13 cellular contexts compared by ENCODE assay signal in genomic region chr20:62489186-62489939, GRCh38. TPM values are rescaled to one million over a fixed set of nuclear protein-coding genes. Genes with fewer than 3 reads are reported as not detected.
DNase-seq lines count a peak whose midpoint lies in the region; ATAC-seq and TF ChIP-seq lines count a peak whose summit lies in the region.
"Had no signal": no experiment of that assay in that cellular context is flagged by ENCODE, and none has a peak within 500 bp of the region (broad histone marks: within the 10 kb centered on the region; RNA-seq: fewer than 3 reads in every experiment).

No MANE protein-coding gene starts in this region.

- intact Hi-C loops in PC-9 (cut with micrococcal nuclease; ENCODE audit: unreplicated experiment) (no loop called here), stomach (cut with DNase I; ENCODE audit: low total_unique reads) (no loop called here)

- WGBS in stomach, 5 donors: 37 to 68% (median 44%) methylated on average over 14 to 18 of the region's 18 CpGs

- no peak for TF ChIP-seq CTCF in PC-9 (conservative IDR thresholded peaks at IDR 0.05)
- TF ChIP-seq CTCF in stomach (IDR thresholded peaks at IDR 0.05): no peak

- H3F3A ChIP-seq in PC-9 (ENCODE audit: insufficient read depth, low read depth): peaks cover 3% of the 10 kb centered on the region; the same call in 1 of the 2 replicates

- BruUV-seq in PC-9 (replicated peaks; lab: Mats Ljungman, UMichigan): no TSS peak

- POLR2A ChIA-PET in PC-9 (lab: Charles Lee; ENCODE audit: unreplicated experiment): interaction anchor here (0.6 kb wide), 1 partner anchor 37 kb away, joined by 5 read pairs; no protein-coding TSS in a partner anchor

- H3K36me3 ChIP-seq in PC-9 (ENCODE audit: low read depth) (no peaks in the 10 kb centered on the region), stomach (no peaks in the 10 kb centered on the region)

- H3K27me3 ChIP-seq in PC-9 (ENCODE audit: insufficient read depth, low read depth): peaks cover 33% of the 10 kb centered on the region
- peaks cover 0 to 58% (median 16%) of the 10 kb centered on the region in 3 donors for H3K27me3 ChIP-seq in stomach
- H3K27me3 ChIP-seq: testis had no signal

- H3K27ac ChIP-seq in PC-9 (no peak overlapping the region), stomach (peak overlapping the region; percentile 22 to 60 (median 56))
- H3K27ac ChIP-seq: 22Rv1, testis had no signal

- H3K9me3 ChIP-seq in PC-9 (ENCODE audit: insufficient read depth, low read depth): no peaks in the 10 kb centered on the region
- no peaks in the 10 kb centered on the region for H3K9me3 ChIP-seq in stomach
- H3K9me3 ChIP-seq: testis had no signal

- peak overlapping the region; percentile 45 for H3K4me2 ChIP-seq in PC-9

- TF ChIP-seq EP300 in stomach (IDR thresholded peaks at IDR 0.05): no peak

- TF ChIP-seq POLR2A in erythroblast (IDR thresholded peaks at IDR 0.05; ENCODE audit: low read length) (peak; percentile 71), stomach (IDR thresholded peaks at IDR 0.05) (no peak)

- no peak for ATAC-seq in HG02623 (IDR thresholded peaks at IDR 0.05; ENCODE audit: unreplicated experiment)

- CTCF ChIA-PET in PC-9 (lab: Charles Lee): no interaction called here

- no peak overlapping the region for H2AFZ ChIP-seq in PC-9

- no peaks in the 10 kb centered on the region for H3K79me2 ChIP-seq in PC-9 (ENCODE audit: low read depth)

- 0 out of 2 replicates have a peak, but pooled peaks cover 3% of the 10 kb centered on the region for H4K20me1 ChIP-seq in PC-9 (ENCODE audit: insufficient read depth)

- H3K4me3 ChIP-seq in PC-9 (no peak overlapping the region), stomach (no peak overlapping the region)
- H3K4me3 ChIP-seq: testis had no signal

- no peaks in the 10 kb centered on the region for H3K9me2 ChIP-seq in PC-9 (ENCODE audit: insufficient read depth)

- DNase-seq in DMS79 treated with DMSO at 0.1 percent for 48 hours (lab: John Stamatoyannopoulos, UW) (peak; percentile 17), DMS79 (lab: John Stamatoyannopoulos, UW) (no peak), PC-9 (peak; percentile 52 to 68), erythroblast (lab: John Stamatoyannopoulos, UW) (peak; percentile 57 to 80), stomach (no peak), GM19238 (ENCODE audit: insufficient read length, low spot score) (no peak), NCI-H1417 treated with DMSO at 0.1 percent for 48 hours (lab: John Stamatoyannopoulos, UW) (no peak)
- DNase-seq: activated naive CD4-positive, alpha-beta T cell treated with anti-CD3 and anti-CD28 coated beads, Interleukin-2, amount 10 ng/mL, durations not matched to agents 7 days and 5 days; NCI-H146; testis had no signal

- H3K4me1 ChIP-seq in PC-9 (replicated peaks; ENCODE audit: insufficient read depth): peaks cover 15% of the 10 kb centered on the region
- peaks cover 48 to 72% (median 62%) of the 10 kb centered on the region in 4 donors for H3K4me1 ChIP-seq in stomach

RNA-seq across cellular contexts. Expression of gene GATA5, which starts 13.6 kb away (rescaled TPM):
- 0.96 and 2.1 TPM in 2 replicates for total RNA-seq in PC-9 (2021)
- 10 to 100 TPM in 2 of 5 donors, 1 to 10 TPM in 2, not detected in 1; 3.1 to 16.4 (median 9.0) TPM for total RNA-seq in stomach
- 10 to 100 TPM in 1 of 3 donors, 1 to 10 TPM in 2; 9.1 to 11.2 (median 9.3) TPM for polyA plus RNA-seq in stomach
- total RNA-seq: myocyte had no signal

Comparison
In these comparisons a context has a peak if more than half of its experiments do, and no peak if none do; other contexts are left out.
1. DNase-seq: peak in DMS79 treated with DMSO at 0.1 percent for 48 hours (single experiment), PC-9 (2 of 2) and erythroblast (2 of 2); none in DMS79 (single experiment), stomach (single experiment), GM19238 (single experiment) and NCI-H1417 treated with DMSO at 0.1 percent for 48 hours (single experiment).